In the genomic region with DNA sequence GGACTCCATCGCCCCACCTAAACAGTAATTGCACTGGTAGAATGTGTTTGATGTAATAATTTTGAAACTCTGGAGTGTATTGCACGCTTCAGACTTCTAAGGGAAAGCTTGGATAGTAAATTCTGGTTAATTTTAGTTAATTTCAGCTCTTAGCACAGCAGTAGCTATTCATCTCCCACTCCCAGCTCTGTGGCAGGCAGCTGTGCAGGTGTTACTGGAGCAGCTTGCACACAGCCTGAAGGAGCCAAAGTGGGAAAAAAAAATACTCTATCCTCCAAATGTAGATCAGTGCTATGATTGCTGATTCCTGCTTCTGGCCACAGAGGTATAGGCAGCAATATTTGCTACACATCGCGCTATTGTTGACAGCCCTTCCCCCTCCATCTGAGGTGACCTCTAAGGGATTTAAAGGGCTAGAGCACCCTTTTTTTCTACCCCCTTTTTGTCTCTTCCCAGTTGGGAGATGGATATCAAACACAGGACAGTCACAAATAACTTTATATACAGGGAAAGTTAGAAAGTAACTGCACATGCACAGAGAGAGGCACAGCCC, we compare ENCODE assay signal across 1 cellular context.
TF ChIP-seq lines count a peak whose summit lies in the region.

No MANE protein-coding gene starts in this region.

TF ChIP-seq in GM23338, 12 proteins besides CTCF, POLR2A, EP300 and RAD21 (continued from another document):
- no peak for TF ChIP-seq ZNF462 (CRISPR knock-in tag; IDR thresholded peaks at IDR 0.05)
- no peak for TF ChIP-seq EZH2 (IDR thresholded peaks at IDR 0.05; ENCODE audit: low read depth, unreplicated experiment)
- TF ChIP-seq NANOG (IDR thresholded peaks at IDR 0.05; ENCODE audit: borderline replicate concordance), result no peak
- TF ChIP-seq ZNF114 (CRISPR knock-in tag; IDR thresholded peaks at IDR 0.05), result no peak
